1 cellular context compared by ENCODE assay signal in genomic region chr19:1461862-1462261, GRCh38.
TF ChIP-seq lines count a peak whose summit lies in the region.

No MANE protein-coding gene starts in this region.

TF ChIP-seq in WTC11, 78 proteins besides CTCF, POLR2A, EP300 and RAD21 (continued from another document):
- no peak for TF ChIP-seq HMGXB4 (CRISPR knock-in tag; IDR thresholded peaks at IDR 0.05)
